9 cellular contexts compared by ENCODE assay signal in genomic region chr10:62050627-62050924, GRCh38.
A peak's percentile ranks its signal among the peaks of the same experiment; 100 is the strongest.
DNase-seq lines count a peak whose midpoint lies in the region; ATAC-seq, FAIRE-seq and TF ChIP-seq lines count a peak whose summit lies in the region.
"Had no signal": no experiment of that assay in that cellular context is flagged by ENCODE, and none has a peak within 500 bp of the region (broad histone marks: within the 10 kb centered on the region; RNA-seq: fewer than 3 reads in every experiment).

No MANE protein-coding gene starts in this region.

- H3F3A ChIP-seq in Loucy (ENCODE audit: low read depth) = peaks cover 8% of the 10 kb centered on the region

- no peak overlapping the region for H3K9ac ChIP-seq in Loucy (ENCODE audit: low read depth, low read length, poor library complexity, severe bottlenecking)

- H3K4me2 ChIP-seq in Loucy (ENCODE audit: low read depth, low read length, poor library complexity, severe bottlenecking) = peak overlapping the region; percentile 9

- H3K9me3 ChIP-seq in Loucy (ENCODE audit: insufficient read depth, low read depth, low read length) (no peaks in the 10 kb centered on the region), body of pancreas (no peaks in the 10 kb centered on the region), pancreas (no peaks in the 10 kb centered on the region)

- H3K27ac Mint-ChIP-seq in dendritic cell treated with granulocyte-macrophage colony-stimulating factor and Interleukin-4, amounts not matched to agents 40 ng/mL and 50 ng/mL, for 4 days = peak overlapping the region; percentile 92
- peak overlapping the region; percentile 92 to 96 (median 94) for H3K27ac Mint-ChIP-seq in nephron

- H3K4me1 Mint-ChIP-seq in dendritic cell treated with granulocyte-macrophage colony-stimulating factor and Interleukin-4, amounts not matched to agents 40 ng/mL and 50 ng/mL, for 4 days (ENCODE audit: low read depth) = peaks cover 75% of the 10 kb centered on the region
- peaks cover 76% of the 10 kb centered on the region for H3K4me1 Mint-ChIP-seq in nephron

- H4K20me1 ChIP-seq in Loucy (ENCODE audit: insufficient read depth, low read length, poor library complexity, severe bottlenecking) = peaks cover 20% of the 10 kb centered on the region

- DNase-seq in body of pancreas (no peak), pancreas (no peak)
- DNase-seq: NCI-H2171 treated with DMSO at 0.1 percent for 48 hours had no signal

- intact Hi-C loops in dendritic cell treated with granulocyte-macrophage colony-stimulating factor and Interleukin-4, amounts not matched to agents 40 ng/mL and 50 ng/mL, for 4 days (cut with micrococcal nuclease) = no loop called here
- intact Hi-C loops in body of pancreas (cut with DNase I) (no loop called here), pancreas (cut with DNase I) (no loop called here)

- no peaks in the 10 kb centered on the region for H3K27me3 ChIP-seq in ACC112 (ENCODE audit: insufficient read depth, low read length)
- no peaks in the 10 kb centered on the region for H3K27me3 ChIP-seq in Loucy (ENCODE audit: insufficient read depth, low read length, poor library complexity, severe bottlenecking)
- H3K27me3 ChIP-seq in body of pancreas = no peaks in the 10 kb centered on the region
- H3K27me3 ChIP-seq in pancreas = no peaks in the 10 kb centered on the region

- no peak for FAIRE-seq in pancreas (lab: Jason Lieb, UNC)

- ATAC-seq in body of pancreas (no peak), GM21717 (IDR thresholded peaks at IDR 0.05; ENCODE audit: unreplicated experiment) (no peak), pancreas (no peak), GM21447 (IDR thresholded peaks at IDR 0.05; ENCODE audit: unreplicated experiment) (no peak)

- H3K4me1 ChIP-seq in ACC112 (ENCODE audit: control insufficient read depth, insufficient read depth, low read length, unreplicated experiment) (peaks cover 71% of the 10 kb centered on the region), Loucy (ENCODE audit: insufficient read depth, low read length, poor library complexity, severe bottlenecking) (peaks cover 81% of the 10 kb centered on the region), body of pancreas (peaks cover 22% of the 10 kb centered on the region), pancreas (peaks cover 0 to 7% (median 6%) of the 10 kb centered on the region in 3 donors)

- H3K9me3 Mint-ChIP-seq in dendritic cell treated with granulocyte-macrophage colony-stimulating factor and Interleukin-4, amounts not matched to agents 40 ng/mL and 50 ng/mL, for 4 days = no peaks in the 10 kb centered on the region
- H3K9me3 Mint-ChIP-seq in nephron = no peaks in the 10 kb centered on the region

- H3K4me3 ChIP-seq in ACC112 (ENCODE audit: low read depth, low read length) (peak overlapping the region; percentile 90), Loucy (ENCODE audit: low read length, poor library complexity, severe bottlenecking) (no peak overlapping the region), body of pancreas (no peak overlapping the region), pancreas (peak overlapping the region in 2 of 4 donors; percentile 3 to 35)

- H2AFZ ChIP-seq in ACC112 (ENCODE audit: low read length, unreplicated experiment) (no peak overlapping the region), Loucy (ENCODE audit: low read length) (no peak overlapping the region)

- H3K9me2 ChIP-seq in Loucy (replicated peaks; ENCODE audit: low read depth, low read length) = no peaks in the 10 kb centered on the region

- no peak for TF ChIP-seq POLR2A in body of pancreas (IDR thresholded peaks at IDR 0.05)

- WGBS in body of pancreas, 2 donors = 62 to 76% methylated on average over 4 of the region's 4 CpGs
- 71 to 73% methylated on average over 4 of the region's 4 CpGs for WGBS in pancreas, 2 donors

- no peaks in the 10 kb centered on the region for H3K27me3 Mint-ChIP-seq in dendritic cell treated with granulocyte-macrophage colony-stimulating factor and Interleukin-4, amounts not matched to agents 40 ng/mL and 50 ng/mL, for 4 days
- no peaks in the 10 kb centered on the region for H3K27me3 Mint-ChIP-seq in nephron (ENCODE audit: low read depth)

- peaks cover 71% of the 10 kb centered on the region for H3K79me2 ChIP-seq in ACC112 (ENCODE audit: control insufficient read depth, insufficient read depth, low read length, unreplicated experiment)
- H3K79me2 ChIP-seq in Loucy (ENCODE audit: insufficient read depth, low read length) = peaks cover 93% of the 10 kb centered on the region

- peak overlapping the region; percentile 86 for H3K4me3 Mint-ChIP-seq in dendritic cell treated with granulocyte-macrophage colony-stimulating factor and Interleukin-4, amounts not matched to agents 40 ng/mL and 50 ng/mL, for 4 days
- H3K4me3 Mint-ChIP-seq in nephron = peak overlapping the region; percentile 81 to 87 (median 84)

- H3K36me3 ChIP-seq in ACC112 (ENCODE audit: insufficient read depth, low read length) = peaks cover 24% of the 10 kb centered on the region
- H3K36me3 ChIP-seq in Loucy (ENCODE audit: insufficient read depth, low read length) = peaks cover 58% of the 10 kb centered on the region
- no peaks in the 10 kb centered on the region for H3K36me3 ChIP-seq in body of pancreas (replicated peaks in 1 of 2; ENCODE audit: insufficient read depth in 1 of 2, low read depth in 2 of 2)
- H3K36me3 ChIP-seq in pancreas = peaks cover 0 to 6% (median 0%) of the 10 kb centered on the region in 3 donors

- peaks cover 45% of the 10 kb centered on the region for H3K36me3 Mint-ChIP-seq in dendritic cell treated with granulocyte-macrophage colony-stimulating factor and Interleukin-4, amounts not matched to agents 40 ng/mL and 50 ng/mL, for 4 days (ENCODE audit: low read depth)
- H3K36me3 Mint-ChIP-seq in nephron (ENCODE audit: low read depth) = peaks cover 50% of the 10 kb centered on the region

- H3K27ac ChIP-seq in ACC112 (ENCODE audit: low read depth, low read length) (peak overlapping the region; percentile 86), body of pancreas (peak overlapping the region in 2 of 4 donors; percentile 14 to 32), pancreas (peak overlapping the region in 2 of 4 donors; percentile 69 to 73)

- TF ChIP-seq CTCF in Loucy (conservative IDR thresholded peaks at IDR 0.05; ENCODE audit: low read length) = no peak
- no peak for TF ChIP-seq CTCF in nephron (IDR thresholded peaks at IDR 0.05; ENCODE audit: unreplicated experiment in 3 of 3)
- TF ChIP-seq CTCF in body of pancreas (IDR thresholded peaks at IDR 0.05) = no peak
- TF ChIP-seq CTCF in pancreas (IDR thresholded peaks at IDR 0.05) = no peak
